6 cellular contexts compared by ENCODE assay signal in genomic region chr10:12803781-12804180, GRCh38.
"Had no signal": no experiment of that assay in that cellular context is flagged by ENCODE, and none has a peak within 500 bp of the region (broad histone marks: within the 10 kb centered on the region; RNA-seq: fewer than 3 reads in every experiment).

No MANE protein-coding gene starts in this region.

- H3K9me3 Mint-ChIP-seq: GM23338, H9, IgD-negative memory B cell had no signal

- DNase-seq: H9, HCEC 1CT had no signal

- H3K4me3 ChIP-seq: GM23338 had no signal

- H3K4me1 Mint-ChIP-seq: IgD-negative memory B cell had no signal

- H3K27ac ChIP-seq: HL-60 had no signal

- H3K27me3 Mint-ChIP-seq: IgD-negative memory B cell had no signal

- H3K4me3 Mint-ChIP-seq: GM23338, H9, IgD-negative memory B cell had no signal

- H3K27ac Mint-ChIP-seq: GM23338, H9, IgD-negative memory B cell had no signal

- ATAC-seq: GM23338, HepG2 had no signal
